In the genomic region with DNA sequence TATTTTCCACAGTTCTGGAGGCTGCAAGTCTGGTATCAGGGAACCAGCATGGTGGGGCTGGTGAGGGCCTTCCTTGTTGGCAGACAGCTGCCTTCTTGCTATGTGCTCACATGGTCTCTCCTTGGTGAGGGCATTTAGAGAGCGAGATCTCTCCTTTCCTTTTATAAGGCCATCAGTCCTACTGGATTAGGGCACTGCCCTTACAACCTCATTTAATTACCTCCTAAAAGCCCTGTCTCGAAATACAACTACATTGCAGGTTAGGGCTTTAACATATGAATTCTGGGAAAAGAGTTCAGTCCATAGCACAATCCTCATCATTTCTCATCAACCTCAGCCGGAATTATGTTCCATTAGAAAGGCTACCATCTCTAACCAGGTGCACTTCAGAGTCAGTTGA, we compare ENCODE assay signal across 37 cellular contexts. TPM values are rescaled to one million over a fixed set of nuclear protein-coding genes. Genes with fewer than 3 reads are reported as not detected.
"Had no signal": no experiment of that assay in that cellular context is flagged by ENCODE, and none has a peak within 500 bp of the region (broad histone marks: within the 10 kb centered on the region; RNA-seq: fewer than 3 reads in every experiment).

No MANE protein-coding gene starts in this region.

- H3K9me3 Mint-ChIP-seq: activated CD4-positive, alpha-beta memory T cell treated with anti-CD3 and anti-CD28 coated beads, Interleukin-2, amount 10 ng/mL, durations not matched to agents 7 days and 5 days; activated CD4-positive, alpha-beta T cell treated with anti-CD3 and anti-CD28 coated beads, Interleukin-2, amount 10 ng/mL, durations not matched to agents 7 days and 5 days; activated naive CD4-positive, alpha-beta T cell treated with anti-CD3 and anti-CD28 coated beads, Interleukin-2, amount 10 ng/mL, durations not matched to agents 7 days and 5 days; activated naive CD4-positive, alpha-beta T cell treated with anti-CD3 and anti-CD28 coated beads, Interleukin-2, amount 50 U/mL, for 24 hours; activated naive CD8-positive, alpha-beta T cell treated with anti-CD3 and anti-CD28 coated beads, Interleukin-2, amount 10 ng/mL, durations not matched to agents 7 days and 5 days; activated naive CD8-positive, alpha-beta T cell treated with anti-CD3 and anti-CD28 coated beads, Interleukin-2, amount 50 U/mL, for 24 hours; activated T-cell treated with anti-CD3 and anti-CD28 coated beads, Interleukin-2, amount 50 U/mL, for 24 hours; activated T-helper 2 cell treated with anti-CD3 and anti-CD28 coated beads, Interferon-gamma antibody, Interleukin-2, Interleukin-4, amounts not matched to agents 10 μg/mL and 5 μg/mL and 100 μg/mL, durations not matched to agents 14 hours and 24 hours and 36 hours; brain; T-helper 1 cell treated with Interleukin-12 subunit alpha and Interleukin-12 subunit beta and Interleukin-4 antibody, amounts not matched to agents 30 μg/mL and 1 μg/mL, for 36 hours; T-helper 2 cell treated with Interferon-gamma antibody and Interleukin-4, amounts not matched to agents 5 μg/mL and 100 μg/mL, for 36 hours; WTC11 had no signal

- ATAC-seq: activated CD4-positive, alpha-beta T cell treated with anti-CD3 and anti-CD28 coated beads for 36 hours; activated CD4-positive, CD25-positive, alpha-beta regulatory T cell treated with anti-CD3 and anti-CD28 coated beads, Interleukin-2, amount 50 U/mL, for 24 hours; activated CD8-positive, alpha-beta memory T cell treated with anti-CD3 and anti-CD28 coated beads, Interleukin-2, amount 10 ng/mL, durations not matched to agents 7 days and 5 days; activated CD8-positive, alpha-beta T cell treated with anti-CD3 and anti-CD28 coated beads, Interleukin-2, amount 10 ng/mL, durations not matched to agents 7 days and 5 days; activated naive CD8-positive, alpha-beta T cell treated with anti-CD3 and anti-CD28 coated beads, Interleukin-2, amount 50 U/mL, for 24 hours; WTC11 had no signal

- H3K9me3 ChIP-seq: ascending aorta had no signal

- H3K4me3 ChIP-seq: ascending aorta, cardiac muscle cell had no signal

- H3K4me1 ChIP-seq: ascending aorta had no signal

- H3K4me3 Mint-ChIP-seq: activated CD4-positive, alpha-beta memory T cell treated with anti-CD3 and anti-CD28 coated beads, Interleukin-2, amount 10 ng/mL, durations not matched to agents 7 days and 5 days; activated CD4-positive, alpha-beta T cell treated with anti-CD3 and anti-CD28 coated beads for 36 hours; activated CD4-positive, alpha-beta T cell treated with anti-CD3 and anti-CD28 coated beads, Interleukin-2, amount 10 ng/mL, durations not matched to agents 7 days and 5 days; activated CD8-positive, alpha-beta memory T cell treated with anti-CD3 and anti-CD28 coated beads, Interleukin-2, amount 10 ng/mL, durations not matched to agents 7 days and 5 days; activated CD8-positive, alpha-beta T cell treated with anti-CD3 and anti-CD28 coated beads, Interleukin-2, amount 10 ng/mL, durations not matched to agents 7 days and 5 days; activated naive CD4-positive, alpha-beta T cell treated with anti-CD3 and anti-CD28 coated beads, Interleukin-2, amount 10 ng/mL, durations not matched to agents 7 days and 5 days; activated naive CD4-positive, alpha-beta T cell treated with anti-CD3 and anti-CD28 coated beads, Interleukin-2, amount 50 U/mL, for 24 hours; activated naive CD8-positive, alpha-beta T cell; activated naive CD8-positive, alpha-beta T cell treated with anti-CD3 and anti-CD28 coated beads, Interleukin-2, amount 10 ng/mL, durations not matched to agents 7 days and 5 days; activated naive CD8-positive, alpha-beta T cell treated with anti-CD3 and anti-CD28 coated beads, Interleukin-2, amount 50 U/mL, for 24 hours; activated T-cell treated with anti-CD3 and anti-CD28 coated beads, Interleukin-2, amount 50 U/mL, for 24 hours; brain; T-helper 1 cell treated with Interleukin-12 subunit alpha and Interleukin-12 subunit beta and Interleukin-4 antibody, amounts not matched to agents 30 μg/mL and 1 μg/mL, for 36 hours; T-helper 2 cell treated with Interferon-gamma antibody and Interleukin-4, amounts not matched to agents 5 μg/mL and 100 μg/mL, for 36 hours; WTC11 had no signal

- H3K27me3 Mint-ChIP-seq: activated CD4-positive, alpha-beta memory T cell treated with anti-CD3 and anti-CD28 coated beads, Interleukin-2, amount 10 ng/mL, durations not matched to agents 7 days and 5 days; activated CD4-positive, alpha-beta T cell treated with anti-CD3 and anti-CD28 coated beads for 36 hours; activated CD4-positive, alpha-beta T cell treated with anti-CD3 and anti-CD28 coated beads, Interleukin-2, amount 10 ng/mL, durations not matched to agents 7 days and 5 days; activated CD8-positive, alpha-beta memory T cell treated with anti-CD3 and anti-CD28 coated beads, Interleukin-2, amount 10 ng/mL, durations not matched to agents 7 days and 5 days; activated naive CD4-positive, alpha-beta T cell treated with anti-CD3 and anti-CD28 coated beads, Interleukin-2, amount 10 ng/mL, durations not matched to agents 7 days and 5 days; activated naive CD4-positive, alpha-beta T cell treated with anti-CD3 and anti-CD28 coated beads, Interleukin-2, amount 50 U/mL, for 24 hours; activated naive CD8-positive, alpha-beta T cell; activated naive CD8-positive, alpha-beta T cell treated with anti-CD3 and anti-CD28 coated beads, Interleukin-2, amount 50 U/mL, for 24 hours; activated T-cell treated with anti-CD3 and anti-CD28 coated beads, Interleukin-2, amount 50 U/mL, for 24 hours had no signal

- H3K27ac ChIP-seq: ascending aorta, cardiac muscle cell, WERI-Rb-1 had no signal

- H3K27ac Mint-ChIP-seq: activated CD4-positive, alpha-beta memory T cell treated with anti-CD3 and anti-CD28 coated beads, Interleukin-2, amount 10 ng/mL, durations not matched to agents 7 days and 5 days; activated CD4-positive, alpha-beta T cell treated with anti-CD3 and anti-CD28 coated beads for 36 hours; activated CD4-positive, alpha-beta T cell treated with anti-CD3 and anti-CD28 coated beads, Interleukin-2, amount 10 ng/mL, durations not matched to agents 7 days and 5 days; activated CD8-positive, alpha-beta memory T cell treated with anti-CD3 and anti-CD28 coated beads, Interleukin-2, amount 10 ng/mL, durations not matched to agents 7 days and 5 days; activated CD8-positive, alpha-beta T cell treated with anti-CD3 and anti-CD28 coated beads, Interleukin-2, amount 10 ng/mL, durations not matched to agents 7 days and 5 days; activated naive CD4-positive, alpha-beta T cell treated with anti-CD3 and anti-CD28 coated beads, Interleukin-2, amount 10 ng/mL, durations not matched to agents 7 days and 5 days; activated naive CD4-positive, alpha-beta T cell treated with anti-CD3 and anti-CD28 coated beads, Interleukin-2, amount 50 U/mL, for 24 hours; activated naive CD8-positive, alpha-beta T cell; activated naive CD8-positive, alpha-beta T cell treated with anti-CD3 and anti-CD28 coated beads, Interleukin-2, amount 10 ng/mL, durations not matched to agents 7 days and 5 days; activated naive CD8-positive, alpha-beta T cell treated with anti-CD3 and anti-CD28 coated beads, Interleukin-2, amount 50 U/mL, for 24 hours; activated T-cell treated with anti-CD3 and anti-CD28 coated beads, Interleukin-2, amount 50 U/mL, for 24 hours; activated T-helper 2 cell treated with anti-CD3 and anti-CD28 coated beads, Interferon-gamma antibody, Interleukin-2, Interleukin-4, amounts not matched to agents 10 μg/mL and 5 μg/mL and 100 μg/mL, durations not matched to agents 14 hours and 24 hours and 36 hours; brain; T-helper 1 cell treated with Interleukin-12 subunit alpha and Interleukin-12 subunit beta and Interleukin-4 antibody, amounts not matched to agents 30 μg/mL and 1 μg/mL, for 36 hours; T-helper 2 cell treated with Interferon-gamma antibody and Interleukin-4, amounts not matched to agents 5 μg/mL and 100 μg/mL, for 36 hours; WTC11 had no signal

- H3K36me3 Mint-ChIP-seq: activated CD8-positive, alpha-beta memory T cell treated with anti-CD3 and anti-CD28 coated beads, Interleukin-2, amount 10 ng/mL, durations not matched to agents 7 days and 5 days; activated naive CD4-positive, alpha-beta T cell treated with anti-CD3 and anti-CD28 coated beads, Interleukin-2, amount 10 ng/mL, durations not matched to agents 7 days and 5 days; WTC11 had no signal

- H3K27me3 ChIP-seq: ascending aorta had no signal

- H3K36me3 ChIP-seq: cardiac muscle cell, WERI-Rb-1 had no signal

- H3K4me1 Mint-ChIP-seq: activated CD4-positive, alpha-beta memory T cell treated with anti-CD3 and anti-CD28 coated beads, Interleukin-2, amount 10 ng/mL, durations not matched to agents 7 days and 5 days; activated CD4-positive, alpha-beta T cell treated with anti-CD3 and anti-CD28 coated beads for 36 hours; activated CD4-positive, alpha-beta T cell treated with anti-CD3 and anti-CD28 coated beads, Interleukin-2, amount 10 ng/mL, durations not matched to agents 7 days and 5 days; activated CD8-positive, alpha-beta memory T cell treated with anti-CD3 and anti-CD28 coated beads, Interleukin-2, amount 10 ng/mL, durations not matched to agents 7 days and 5 days; activated naive CD4-positive, alpha-beta T cell treated with anti-CD3 and anti-CD28 coated beads, Interleukin-2, amount 10 ng/mL, durations not matched to agents 7 days and 5 days; activated naive CD4-positive, alpha-beta T cell treated with anti-CD3 and anti-CD28 coated beads, Interleukin-2, amount 50 U/mL, for 24 hours; activated naive CD8-positive, alpha-beta T cell treated with anti-CD3 and anti-CD28 coated beads, Interleukin-2, amount 10 ng/mL, durations not matched to agents 7 days and 5 days; activated naive CD8-positive, alpha-beta T cell treated with anti-CD3 and anti-CD28 coated beads, Interleukin-2, amount 50 U/mL, for 24 hours; brain; WTC11 had no signal

- DNase-seq: activated CD4-positive, alpha-beta memory T cell treated with anti-CD3 and anti-CD28 coated beads, Interleukin-2, amount 10 ng/mL, durations not matched to agents 7 days and 5 days; activated CD4-positive, alpha-beta T cell treated with anti-CD3 and anti-CD28 coated beads for 1 hour; activated CD4-positive, alpha-beta T cell treated with anti-CD3 and anti-CD28 coated beads for 36 hours; activated CD4-positive, alpha-beta T cell treated with anti-CD3 and anti-CD28 coated beads for 48 hours; activated CD4-positive, alpha-beta T cell treated with anti-CD3 and anti-CD28 coated beads, Interleukin-2, amount 10 ng/mL, durations not matched to agents 7 days and 5 days; activated CD4-positive, alpha-beta T cell treated with anti-CD3 and anti-CD28 coated beads, Interleukin-2, amount 50 U/mL, for 48 hours; activated CD4-positive, CD25-positive, alpha-beta regulatory T cell; activated CD8-positive, alpha-beta memory T cell treated with anti-CD3 and anti-CD28 coated beads for 24 hours; activated CD8-positive, alpha-beta memory T cell treated with anti-CD3 and anti-CD28 coated beads, Interleukin-2, amount 10 ng/mL, durations not matched to agents 7 days and 5 days; activated CD8-positive, alpha-beta memory T cell treated with anti-CD3 and anti-CD28 coated beads, Interleukin-2, amount 50 U/mL, for 48 hours; activated CD8-positive, alpha-beta T cell treated with anti-CD3 and anti-CD28 coated beads, Interleukin-2, amount 10 ng/mL, durations not matched to agents 7 days and 5 days; activated effector memory CD4-positive, alpha-beta T cell treated with Interleukin-2 at 50 U/mL for 16 hours; activated gamma-delta T cell; activated naive CD4-positive, alpha-beta T cell treated with anti-CD3 and anti-CD28 coated beads, Interleukin-2, amount 10 ng/mL, durations not matched to agents 7 days and 5 days; activated naive CD4-positive, alpha-beta T cell treated with Interleukin-2 at 50 U/mL for 16 hours; activated naive CD8-positive, alpha-beta T cell treated with anti-CD3 and anti-CD28 coated beads, Interleukin-2, amount 10 ng/mL, durations not matched to agents 7 days and 5 days; activated naive CD8-positive, alpha-beta T cell treated with anti-CD3 and anti-CD28 coated beads, Interleukin-2, amount 50 U/mL, for 24 hours; activated T-cell treated with anti-CD3 and anti-CD28 coated beads, Interleukin-2, amount 50 U/mL, for 24 hours; activated T-cell treated with anti-CD3 and anti-CD28 coated beads, Interleukin-2, amount 50 U/mL, for 48 hours; amygdala; anterior cingulate cortex; caudate nucleus; T-helper 1 cell; T-helper 2 cell; T-helper 9 cell; WERI-Rb-1 had no signal

RNA-seq across cellular contexts. Expression of a gene that starts 21.9 kb away (rescaled TPM):
- total RNA-seq: activated naive CD8-positive, alpha-beta T cell treated with anti-CD3 and anti-CD28 coated beads, Interleukin-2, amount 10 ng/mL, durations not matched to agents 7 days and 5 days; ascending aorta; cardiac muscle cell; cerebellum had no signal
